21 cellular contexts compared by ENCODE assay signal in the genomic region with DNA sequence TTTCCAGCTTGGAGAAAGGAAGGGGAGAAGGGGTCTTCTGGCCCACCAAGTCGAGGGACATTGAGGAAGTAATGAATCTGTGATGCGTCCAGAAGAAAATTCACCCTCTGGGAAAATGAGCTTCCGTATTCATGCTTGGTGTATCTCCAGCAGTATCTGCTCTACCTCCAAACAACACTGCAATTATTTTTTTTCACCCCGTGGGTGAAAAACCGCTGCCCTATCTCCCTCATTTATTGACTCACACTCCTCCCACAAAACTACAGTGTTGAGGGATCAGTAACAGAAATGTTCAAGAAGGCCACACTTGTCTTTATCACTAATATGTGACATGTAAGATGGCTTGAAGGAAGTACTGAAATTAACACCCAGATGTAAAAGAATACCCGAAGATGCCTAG. TPM values are rescaled to one million over a fixed set of nuclear protein-coding genes. Genes with fewer than 3 reads are reported as not detected.
DNase-seq lines count a peak whose midpoint lies in the region; ATAC-seq and TF ChIP-seq lines count a peak whose summit lies in the region.
"Had no signal": no experiment of that assay in that cellular context is flagged by ENCODE, and none has a peak within 500 bp of the region (broad histone marks: within the 10 kb centered on the region; RNA-seq: fewer than 3 reads in every experiment).

No MANE protein-coding gene starts in this region.

- no peak for TF ChIP-seq CTCF in MCF 10A (IDR thresholded peaks at IDR 0.05; ENCODE audit: unreplicated experiment)
- no peak for TF ChIP-seq CTCF in mammary epithelial cell (conservative IDR thresholded peaks at IDR 0.05 in 1 of 2, IDR thresholded peaks at IDR 0.05 in 1 of 2; ENCODE audit: extremely low read depth in 1 of 2, insufficient read depth in 1 of 2, low read depth in 1 of 2, low read length in 2 of 2)
- TF ChIP-seq CTCF in choroid plexus epithelial cell (conservative IDR thresholded peaks at IDR 0.05; ENCODE audit: low read depth, low read length), result no peak

- H3K4me3 ChIP-seq in mammary epithelial cell (replicated peaks in 1 of 3; ENCODE audit: insufficient read depth in 1 of 3, low read depth in 2 of 3, low read length in 3 of 3) (no peak overlapping the region), choroid plexus epithelial cell (ENCODE audit: low read depth, low read length) (peak overlapping the region; percentile 66)
- H3K4me3 ChIP-seq: lung had no signal

- H4K20me1 ChIP-seq in mammary epithelial cell (ENCODE audit: insufficient read depth, low read length), result peaks cover 1% of the 10 kb centered on the region

- POLR2A ChIA-PET in MCF 10A (lab: Yijun Ruan, JAX), result no interaction called here

- no TSS peak for BruUV-seq in MCF 10A (replicated peaks; lab: Mats Ljungman, UMichigan)
- BruUV-seq in mammary epithelial cell (replicated peaks; lab: Mats Ljungman, UMichigan), result no TSS peak

- WGBS in mammary epithelial cell (ENCODE audit: low coverage, missing lambda C conversion rate), result 19% methylated on average over 6 of the region's 6 CpGs

- peaks cover 83% of the 10 kb centered on the region for H3K27me3 ChIP-seq in mammary epithelial cell (ENCODE audit: insufficient read depth, low read length)

- no peak overlapping the region for H3K4me2 ChIP-seq in mammary epithelial cell (ENCODE audit: insufficient read depth, low read depth, low read length)

- dilution Hi-C loops in mammary epithelial cell (cut with HindIII; ENCODE audit: low sequenced_read_pairs), result no loop called here

- peaks cover 12% of the 10 kb centered on the region for H3K4me1 ChIP-seq in mammary epithelial cell (ENCODE audit: insufficient read depth, low read length)

- CTCF ChIA-PET in MCF 10A (lab: Yijun Ruan, JAX), result interaction anchor here (0.7 to 1.1 kb wide), 2 partner anchors 10 to 80 kb away, joined by 3 read pairs; no protein-coding TSS in a partner anchor
- CTCF ChIA-PET in mammary epithelial cell (lab: Charles Lee; ENCODE audit: low non-redundant PET), result interaction anchor here (0.6 kb wide), 1 partner anchor 9 kb away, joined by 4 read pairs; no protein-coding TSS in a partner anchor

- no peak for DNase-seq in MCF 10A (ENCODE audit: unreplicated experiment)
- DNase-seq in mammary epithelial cell, result no peak
- peak; percentile 25 for DNase-seq in NCI-H774 (lab: John Stamatoyannopoulos, UW)
- DNase-seq in choroid plexus epithelial cell (ENCODE audit: low read depth), result peak; percentile 58
- DNase-seq in stimulated activated naive B cell treated with anti-CD40 and anti-IgM and Interleukin-4, amounts not matched to agents 10 μg/mL and 1 μg/mL and 100 μg/mL, for 72 hours, result no peak
- no peak for DNase-seq in medulla oblongata (ENCODE audit: extremely low spot score)
- DNase-seq in left lobe of liver (ENCODE audit: low spot score), result no peak
- DNase-seq: activated CD8-positive, alpha-beta T cell treated with anti-CD3 and anti-CD28 coated beads for 36 hours; activated naive CD4-positive, alpha-beta T cell treated with Interleukin-2 at 50 U/mL for 16 hours; activated T-cell treated with anti-CD3 and anti-CD28 coated beads, Interleukin-2, amount 50 U/mL, for 1 hour; C1 segment of cervical spinal cord; immature natural killer cell; NCI-H146; NCI-H2171 treated with DMSO at 0.1 percent for 48 hours; NCI-H748 treated with DMSO at 0.1 percent for 48 hours; stimulated activated CD4-positive, alpha-beta T cell treated with anti-CD3 and anti-CD28 coated beads, Interleukin-15, amount 100 ng/mL, for 24 hours; T-helper 17 cell had no signal

- no peaks in the 10 kb centered on the region for H3K9me3 Mint-ChIP-seq in MCF 10A (ENCODE audit: unreplicated experiment)
- H3K9me3 Mint-ChIP-seq in stimulated activated naive B cell treated with anti-CD40 and anti-IgM and Interleukin-4, amounts not matched to agents 10 μg/mL and 1 μg/mL and 100 μg/mL, for 72 hours, result peaks cover 0 to 5% of the 10 kb centered on the region in 2 donors

- no peaks in the 10 kb centered on the region for H3K36me3 Mint-ChIP-seq in MCF 10A (ENCODE audit: insufficient read depth, unreplicated experiment)
- H3K36me3 Mint-ChIP-seq in stimulated activated naive B cell treated with anti-CD40 and anti-IgM and Interleukin-4, amounts not matched to agents 10 μg/mL and 1 μg/mL and 100 μg/mL, for 72 hours, result peaks cover 3 to 6% of the 10 kb centered on the region in 2 donors

- no peak for ATAC-seq in stimulated activated naive B cell treated with anti-CD40 and anti-IgM and Interleukin-4, amounts not matched to agents 10 μg/mL and 1 μg/mL and 100 μg/mL, for 72 hours (replicated peaks)
- no peak for ATAC-seq in HG03108 (IDR thresholded peaks at IDR 0.05; ENCODE audit: unreplicated experiment)
- ATAC-seq in left lobe of liver, result no peak
- ATAC-seq: activated CD8-positive, alpha-beta T cell treated with anti-CD3 and anti-CD28 coated beads for 36 hours; T-helper 17 cell had no signal

- H3K79me2 ChIP-seq in mammary epithelial cell (ENCODE audit: insufficient read depth, low read length), result no peaks in the 10 kb centered on the region

- no peak overlapping the region for H2AFZ ChIP-seq in mammary epithelial cell (ENCODE audit: low read depth, low read length)

- intact Hi-C loops in MCF 10A (cut with micrococcal nuclease), result no loop called here
- intact Hi-C loops in mammary epithelial cell (cut with micrococcal nuclease), result loop anchor here (10.0 kb wide), 1 partner anchor 194 kb away; no protein-coding TSS in a partner anchor

- H3K27ac ChIP-seq in mammary epithelial cell (ENCODE audit: insufficient read depth, low read depth, low read length), result no peak overlapping the region

- H3K9me3 ChIP-seq in mammary epithelial cell (replicated peaks; ENCODE audit: insufficient read depth, low read length), result no peaks in the 10 kb centered on the region

- no peaks in the 10 kb centered on the region for H3K27me3 Mint-ChIP-seq in MCF 10A (ENCODE audit: insufficient read depth, unreplicated experiment)
- H3K27me3 Mint-ChIP-seq in stimulated activated naive B cell treated with anti-CD40 and anti-IgM and Interleukin-4, amounts not matched to agents 10 μg/mL and 1 μg/mL and 100 μg/mL, for 72 hours, result peaks cover 73 to 83% of the 10 kb centered on the region in 2 donors

- in situ Hi-C loops in mammary epithelial cell (cut with MboI; ENCODE audit: low sequenced_read_pairs in 2 of 2), result no loop called here

- peaks cover 5% of the 10 kb centered on the region for H3K4me1 Mint-ChIP-seq in MCF 10A (ENCODE audit: insufficient read depth, unreplicated experiment)
- peaks cover 12 to 21% of the 10 kb centered on the region in 2 donors for H3K4me1 Mint-ChIP-seq in stimulated activated naive B cell treated with anti-CD40 and anti-IgM and Interleukin-4, amounts not matched to agents 10 μg/mL and 1 μg/mL and 100 μg/mL, for 72 hours
- H3K4me1 Mint-ChIP-seq: immature natural killer cell had no signal

- H3K9ac ChIP-seq in mammary epithelial cell (ENCODE audit: insufficient read depth, low read length), result no peak overlapping the region

- H3K27ac Mint-ChIP-seq in MCF 10A (ENCODE audit: low read depth, unreplicated experiment), result no peak overlapping the region
- H3K27ac Mint-ChIP-seq in stimulated activated naive B cell treated with anti-CD40 and anti-IgM and Interleukin-4, amounts not matched to agents 10 μg/mL and 1 μg/mL and 100 μg/mL, for 72 hours, result peak overlapping the region; percentile 47
- H3K27ac Mint-ChIP-seq: activated CD8-positive, alpha-beta T cell treated with anti-CD3 and anti-CD28 coated beads for 36 hours; immature natural killer cell; T-helper 17 cell had no signal

- H3K36me3 ChIP-seq in mammary epithelial cell (ENCODE audit: insufficient read depth, low read length), result no peaks in the 10 kb centered on the region

- H3K4me3 Mint-ChIP-seq in MCF 10A (ENCODE audit: unreplicated experiment), result peak overlapping the region; percentile 48
- no peak overlapping the region for H3K4me3 Mint-ChIP-seq in stimulated activated naive B cell treated with anti-CD40 and anti-IgM and Interleukin-4, amounts not matched to agents 10 μg/mL and 1 μg/mL and 100 μg/mL, for 72 hours
- H3K4me3 Mint-ChIP-seq: activated CD8-positive, alpha-beta T cell treated with anti-CD3 and anti-CD28 coated beads for 36 hours; immature natural killer cell; T-helper 17 cell had no signal

RNA-seq across cellular contexts. Expression of a gene that starts 4.8 kb away (rescaled TPM):
- 0.39 and 0.42 TPM in 2 replicates for total RNA-seq in MCF 10A (2022)
- total RNA-seq in mammary epithelial cell, result not detected
- polyA plus RNA-seq in mammary epithelial cell, result 0.06 TPM
- polyA minus RNA-seq in mammary epithelial cell, result 1.8 TPM
- 0.30 TPM for total RNA-seq in left lobe of liver
- total RNA-seq: A172; activated CD8-positive, alpha-beta T cell treated with anti-CD3 and anti-CD28 coated beads for 36 hours; OCI-LY7; T-helper 17 cell had no signal
- polyA plus RNA-seq: immature natural killer cell had no signal

Comparison
In these comparisons a context has a peak if more than half of its experiments do, and no peak if none do; other contexts are left out.
1. DNase-seq: peak in NCI-H774 (single experiment) and choroid plexus epithelial cell (single experiment); none in MCF 10A (single experiment), mammary epithelial cell (single experiment), stimulated activated naive B cell treated with anti-CD40 and anti-IgM and Interleukin-4, amounts not matched to agents 10 μg/mL and 1 μg/mL and 100 μg/mL, for 72 hours (single experiment), medulla oblongata (single experiment) and left lobe of liver (single experiment).